In the genomic region with DNA sequence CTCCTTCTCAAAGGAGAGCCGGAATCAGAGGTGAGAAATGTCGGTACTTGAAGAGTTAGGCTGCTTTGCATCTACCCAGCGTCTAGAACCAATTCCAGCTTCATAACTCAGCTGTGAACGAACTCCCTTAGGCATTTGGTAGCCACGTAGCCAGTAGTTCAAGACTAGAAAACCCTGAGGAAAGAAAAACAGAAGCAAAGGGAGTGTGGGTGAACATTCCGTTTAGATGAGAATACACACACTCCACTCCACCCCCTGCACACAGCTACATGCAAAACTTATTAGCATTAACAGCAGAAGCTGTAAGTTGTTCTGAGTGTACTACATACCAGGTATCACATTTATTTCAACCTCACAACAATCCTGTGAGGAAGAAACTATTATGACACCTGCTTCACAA, we compare ENCODE assay signal across 12 cellular contexts.
DNase-seq lines count a peak whose midpoint lies in the region; ATAC-seq and TF ChIP-seq lines count a peak whose summit lies in the region.
"Had no signal": no experiment of that assay in that cellular context is flagged by ENCODE, and none has a peak within 500 bp of the region (broad histone marks: within the 10 kb centered on the region; RNA-seq: fewer than 3 reads in every experiment).

No MANE protein-coding gene starts in this region.

- no peaks in the 10 kb centered on the region; the same call in 1 of the 2 replicates for H3K9me3 ChIP-seq in AG04450 (ENCODE audit: control insufficient read depth, insufficient read depth, low read length)
- no peaks in the 10 kb centered on the region for H3K9me3 ChIP-seq in left lung
- H3K9me3 ChIP-seq in WERI-Rb-1 (ENCODE audit: severe bottlenecking): no peaks in the 10 kb centered on the region
- H3K9me3 ChIP-seq: ovary had no signal

- H3K36me3 Mint-ChIP-seq in chondrocyte (ENCODE audit: low read depth): peaks cover 8% of the 10 kb centered on the region

- no peak overlapping the region for H3K4me3 ChIP-seq in AG04450 (ENCODE audit: low read depth, low read length)
- no peak overlapping the region for H3K4me3 ChIP-seq in left lung
- H3K4me3 ChIP-seq in WERI-Rb-1 (ENCODE audit: low read depth, low read length): no peak overlapping the region
- H3K4me3 ChIP-seq: ovary had no signal

- H3K27ac Mint-ChIP-seq in chondrocyte (ENCODE audit: unreplicated experiment): peak overlapping the region; percentile 95

- POLR2A ChIA-PET in AG04450 (lab: Yijun Ruan, JAX): interaction anchor here (1.0 kb wide), 1 partner anchor 30 kb away, joined by 3 read pairs; no protein-coding TSS in a partner anchor

- peak; percentile 48 for ATAC-seq in left lung

- peaks cover 57% of the 10 kb centered on the region for H3K4me1 Mint-ChIP-seq in chondrocyte (ENCODE audit: low read depth)

- peaks cover 0 to 15% of the 10 kb centered on the region in 2 donors for H3K4me1 ChIP-seq in left lung

- H3K4me3 Mint-ChIP-seq in chondrocyte (ENCODE audit: unreplicated experiment): peak overlapping the region; percentile 31

- DNase-seq in AG04450 (ENCODE audit: low read depth, low spot score): peak; percentile 52
- peak; percentile 7 for DNase-seq in HS-27A (ENCODE audit: low read depth)
- no peak for DNase-seq in chondrocyte (ENCODE audit: low spot score)
- DNase-seq in left lung: no peak
- no peak for DNase-seq in Ammon's horn (ENCODE audit: low spot score)
- no peak for DNase-seq in NCI-H446 treated with DMSO at 0.1 percent for 48 hours (lab: John Stamatoyannopoulos, UW)
- DNase-seq in WERI-Rb-1: no peak
- no peak for DNase-seq in NOMO-1 treated with dmso at 0.1 percent for 144 hours (lab: John Stamatoyannopoulos, UW; ENCODE audit: unreplicated experiment)
- DNase-seq: activated CD4-positive, alpha-beta T cell treated with anti-CD3 and anti-CD28 coated beads, Interleukin-2, amount 50 U/mL, for 1 hour; NCI-H146; NCI-H748 treated with DMSO at 0.1 percent for 48 hours; ovary had no signal

- CTCF ChIA-PET in AG04450 (lab: Charles Lee): interaction anchor here (0.8 kb wide), 1 partner anchor 14 kb away, joined by 4 read pairs; no protein-coding TSS in a partner anchor

- H3K27me3 ChIP-seq in AG04450 (ENCODE audit: control insufficient read depth, insufficient read depth, low read length): no peaks in the 10 kb centered on the region
- H3K27me3 ChIP-seq in left lung: no peaks in the 10 kb centered on the region
- no peaks in the 10 kb centered on the region for H3K27me3 ChIP-seq in WERI-Rb-1 (ENCODE audit: insufficient read depth, low read depth, severe bottlenecking)
- H3K27me3 ChIP-seq: ovary had no signal

- TF ChIP-seq CTCF in AG04450 (IDR thresholded peaks at IDR 0.05; ENCODE audit: low read depth, low read length) (no peak), chondrocyte (IDR thresholded peaks at IDR 0.05) (no peak), left lung (IDR thresholded peaks at IDR 0.05) (no peak), WERI-Rb-1 (IDR thresholded peaks at IDR 0.05; ENCODE audit: low read depth, low read length) (no peak)

- peaks cover 0 to 49% of the 10 kb centered on the region in 2 donors for H3K36me3 ChIP-seq in left lung
- H3K36me3 ChIP-seq in WERI-Rb-1: peaks cover 15% of the 10 kb centered on the region
- H3K36me3 ChIP-seq: ovary had no signal

- intact Hi-C loops in left lung (cut with DNase I): no loop called here

- no peaks in the 10 kb centered on the region for H3K27me3 Mint-ChIP-seq in chondrocyte (ENCODE audit: low read depth)

- H3K27ac ChIP-seq in AG04450 (ENCODE audit: low read depth, low read length) (peak overlapping the region; percentile 68), left lung (no peak overlapping the region), WERI-Rb-1 (no peak overlapping the region)
- H3K27ac ChIP-seq: ovary had no signal

- no peaks in the 10 kb centered on the region for H3K9me3 Mint-ChIP-seq in chondrocyte (ENCODE audit: low read depth)

Comparison
In these comparisons a context has a peak if more than half of its experiments do, and no peak if none do; other contexts are left out.
1. DNase-seq: peak in AG04450 (single experiment) and HS-27A (single experiment); none in chondrocyte (single experiment), left lung (0 of 2), Ammon's horn (single experiment), NCI-H446 treated with DMSO at 0.1 percent for 48 hours (single experiment), WERI-Rb-1 (single experiment) and NOMO-1 treated with dmso at 0.1 percent for 144 hours (single experiment).